ENCODE assay signal across 1 cellular context in genomic region chr22:20076627-20077172, GRCh38.
A peak's percentile ranks its signal among the peaks of the same experiment; 100 is the strongest.
TF ChIP-seq lines count a peak whose summit lies in the region.

No MANE protein-coding gene starts in this region.

TF ChIP-seq in K562, 482 proteins besides CTCF, POLR2A, EP300 and RAD21 (continued from another document and continues in another):
- no peak for TF ChIP-seq ELK1 (CRISPR knock-in tag; IDR thresholded peaks at IDR 0.05)
- TF ChIP-seq PKNOX1 (IDR thresholded peaks at IDR 0.05): no peak
- no peak for TF ChIP-seq FOS (IDR thresholded peaks at IDR 0.05; ENCODE audit: extremely low read depth, insufficient read length)
- peak; percentile 85; the same call in 1 of the 2 replicates for TF ChIP-seq STAT6 (CRISPR knock-in tag; IDR thresholded peaks at IDR 0.05)
- TF ChIP-seq ZNF707 (CRISPR knock-in tag; conservative IDR thresholded peaks at IDR 0.05): 0 out of 2 replicates have a peak, but pooled peaks have one; percentile 9
- no peak for TF ChIP-seq ZNF589 (CRISPR knock-in tag; IDR thresholded peaks at IDR 0.05; ENCODE audit: low read depth)
- TF ChIP-seq FOXA1 (IDR thresholded peaks at IDR 0.05; ENCODE audit: borderline replicate concordance): no peak
- no peak for TF ChIP-seq SMARCC2 (IDR thresholded peaks at IDR 0.05; ENCODE audit: low read depth)
- TF ChIP-seq ZNF212 (CRISPR knock-in tag; IDR thresholded peaks at IDR 0.05): no peak
- TF ChIP-seq GATA2 (CRISPR knock-in tag; IDR thresholded peaks at IDR 0.05): no peak
- no peak for TF ChIP-seq ZNF696 (CRISPR knock-in tag; conservative IDR thresholded peaks at IDR 0.05)
- TF ChIP-seq HIVEP1 (CRISPR knock-in tag; IDR thresholded peaks at IDR 0.05): no peak
- no peak for TF ChIP-seq SIX5 (IDR thresholded peaks at IDR 0.05; ENCODE audit: borderline replicate concordance in 1 of 2, insufficient read depth in 1 of 2, low read depth in 1 of 2, low read length in 2 of 2)
- TF ChIP-seq CREB1 (IDR thresholded peaks at IDR 0.05): no peak
- TF ChIP-seq CREB1 (CRISPR knock-in tag; IDR thresholded peaks at IDR 0.05): no peak
- TF ChIP-seq IRF1 (CRISPR knock-in tag; IDR thresholded peaks at IDR 0.05; ENCODE audit: borderline replicate concordance): no peak
- TF ChIP-seq ZBTB9 (CRISPR knock-in tag; IDR thresholded peaks at IDR 0.05): 0 out of 2 replicates have a peak, but pooled peaks have one; percentile 57
- TF ChIP-seq NR0B1 (IDR thresholded peaks at IDR 0.05; ENCODE audit: partially characterized antibody): no peak
- no peak for TF ChIP-seq THRAP3 (IDR thresholded peaks at IDR 0.05; ENCODE audit: borderline replicate concordance)
- TF ChIP-seq ZNF121 (CRISPR knock-in tag; conservative IDR thresholded peaks at IDR 0.05): no peak
- no peak for TF ChIP-seq ZC3H8 (IDR thresholded peaks at IDR 0.05)
- no peak for TF ChIP-seq STAT5B (CRISPR knock-in tag; IDR thresholded peaks at IDR 0.05)
- no peak for TF ChIP-seq ZNF12 (CRISPR knock-in tag; IDR thresholded peaks at IDR 0.05)
- TF ChIP-seq ZNF408 (CRISPR knock-in tag; IDR thresholded peaks at IDR 0.05; ENCODE audit: low read depth): no peak
- no peak for TF ChIP-seq NR3C1 (CRISPR knock-in tag; IDR thresholded peaks at IDR 0.05)
- TF ChIP-seq DPF2 (IDR thresholded peaks at IDR 0.05): no peak
- TF ChIP-seq HNRNPUL1 (IDR thresholded peaks at IDR 0.05; ENCODE audit: low read length): no peak
- TF ChIP-seq ZNF778 (CRISPR knock-in tag; IDR thresholded peaks at IDR 0.05): no peak
- no peak for TF ChIP-seq RFX7 (CRISPR knock-in tag; IDR thresholded peaks at IDR 0.05)
- no peak for TF ChIP-seq ZSCAN29 (IDR thresholded peaks at IDR 0.05)
- TF ChIP-seq ZNF134 (CRISPR knock-in tag; conservative IDR thresholded peaks at IDR 0.05): no peak
- no peak for TF ChIP-seq JUN (IDR thresholded peaks at IDR 0.05; ENCODE audit: borderline replicate concordance, low read depth, low read length)
- no peak for TF ChIP-seq JUN (CRISPR knock-in tag; IDR thresholded peaks at IDR 0.05; ENCODE audit: borderline replicate concordance)
- TF ChIP-seq NFE2 (IDR thresholded peaks at IDR 0.05; ENCODE audit: low read depth): no peak
- no peak for TF ChIP-seq E2F8 (IDR thresholded peaks at IDR 0.05; ENCODE audit: low read depth, partially characterized antibody)
- no peak for TF ChIP-seq L3MBTL2 (IDR thresholded peaks at IDR 0.05)
- no peak for TF ChIP-seq HNRNPLL (IDR thresholded peaks at IDR 0.05; ENCODE audit: low read depth, low read length, poor library complexity, severe bottlenecking)
- no peak for TF ChIP-seq GABPB1 (CRISPR knock-in tag; IDR thresholded peaks at IDR 0.05)
- TF ChIP-seq ZNF445 (CRISPR knock-in tag; IDR thresholded peaks at IDR 0.05; ENCODE audit: low read depth): no peak
- no peak for TF ChIP-seq BRD4 (IDR thresholded peaks at IDR 0.05)
- no peak for TF ChIP-seq ZNF143 (CRISPR knock-in tag; IDR thresholded peaks at IDR 0.05)
- TF ChIP-seq C11orf30 (IDR thresholded peaks at IDR 0.05; ENCODE audit: low read depth): no peak
- TF ChIP-seq ZNF3 (CRISPR knock-in tag; IDR thresholded peaks at IDR 0.05): no peak
- 0 out of 4 replicates have a peak, but pooled peaks of 1 of the 2 experiments have one; percentile 29 for TF ChIP-seq TBL1XR1 (IDR thresholded peaks at IDR 0.05; ENCODE audit: low read length in 2 of 2)
- TF ChIP-seq COPS2 (conservative IDR thresholded peaks at IDR 0.05): no peak
- TF ChIP-seq ZFP36 (IDR thresholded peaks at IDR 0.05; ENCODE audit: low read depth, low read length, partially characterized antibody): peak; percentile 11
- TF ChIP-seq LARP7 (IDR thresholded peaks at IDR 0.05): no peak
- TF ChIP-seq NUFIP1 (IDR thresholded peaks at IDR 0.05; ENCODE audit: partially characterized antibody): no peak
- TF ChIP-seq ZNF431 (CRISPR knock-in tag; IDR thresholded peaks at IDR 0.05): no peak
- no peak for TF ChIP-seq EP400 (IDR thresholded peaks at IDR 0.05)
- TF ChIP-seq JUNB (CRISPR knock-in tag; conservative IDR thresholded peaks at IDR 0.05): no peak
- TF ChIP-seq ZNF398 (CRISPR knock-in tag; IDR thresholded peaks at IDR 0.05): no peak
- no peak for TF ChIP-seq MAFF (IDR thresholded peaks at IDR 0.05; ENCODE audit: low read length)
- no peak for TF ChIP-seq HMGXB4 (CRISPR knock-in tag; IDR thresholded peaks at IDR 0.05)
- TF ChIP-seq ZBED1 (IDR thresholded peaks at IDR 0.05): no peak
- no peak for TF ChIP-seq ZKSCAN3 (CRISPR knock-in tag; IDR thresholded peaks at IDR 0.05)
- no peak for TF ChIP-seq E2F4 (CRISPR knock-in tag; IDR thresholded peaks at IDR 0.05; ENCODE audit: low read depth)
- no peak for TF ChIP-seq LCOR (CRISPR knock-in tag; IDR thresholded peaks at IDR 0.05)
- no peak for TF ChIP-seq DACH1 (IDR thresholded peaks at IDR 0.05; ENCODE audit: partially characterized antibody)
- TF ChIP-seq PML (IDR thresholded peaks at IDR 0.05; ENCODE audit: low read length): no peak
